In the genomic region with DNA sequence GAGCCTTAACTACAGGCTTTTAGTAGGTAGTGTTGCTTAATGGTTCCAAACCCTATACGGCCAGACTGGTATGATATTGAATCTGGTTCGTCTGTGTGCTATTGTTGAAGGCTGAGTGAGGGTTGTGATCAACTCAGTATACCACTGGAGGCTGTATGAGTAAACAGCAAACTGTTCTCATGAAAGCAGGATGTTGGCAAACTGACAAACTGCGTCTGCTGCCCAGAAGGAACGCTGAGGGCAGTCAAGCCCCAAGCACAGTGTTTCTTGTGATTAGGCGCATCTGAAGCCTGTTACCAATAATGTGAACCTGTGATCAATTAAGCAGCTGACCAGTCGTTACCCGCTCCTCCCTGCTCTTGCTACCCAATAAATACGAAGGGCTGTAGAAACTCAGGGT, we compare ENCODE assay signal across 8 cellular contexts.
A peak's percentile ranks its signal among the peaks of the same experiment; 100 is the strongest.
DNase-seq lines count a peak whose midpoint lies in the region; ATAC-seq, FAIRE-seq and TF ChIP-seq lines count a peak whose summit lies in the region.
"Not testable (repeated sequence)": the region's sequence is repeated elsewhere in the genome, so short reads cannot be mapped to it uniquely, and the experiment has no call there.

No MANE protein-coding gene starts in this region.

- 31% methylated on average over 5 of the region's 8 CpGs; no CpG with 5 or more reads in 1 of the 2 experiments for WGBS in IMR-90 (ENCODE audit: extremely low coverage in 2 of 2, insufficient read length in 1 of 2), 2 experiments
- WGBS in pancreas, 2 donors = 45 to 52% methylated on average over 8 of the region's 8 CpGs
- 55 to 59% methylated on average over 7 to 8 of the region's 8 CpGs for WGBS in testis, 2 donors

- not testable (repeated sequence) for TF ChIP-seq RAD21 in IMR-90 (IDR thresholded peaks at IDR 0.05; ENCODE audit: low read length)

- not testable (repeated sequence) for TF ChIP-seq POLR2A in IMR-90 (IDR thresholded peaks at IDR 0.05; ENCODE audit: low read depth, low read length); testis (IDR thresholded peaks at IDR 0.05)

- H3K9me1 ChIP-seq in IMR-90 (ENCODE audit: insufficient read depth, low read length) = not testable (repeated sequence)

- H3K4me1 ChIP-seq in IMR-90 (ENCODE audit: control insufficient read depth, insufficient read depth, low read length); pancreas; testis: not testable (repeated sequence)

- intact Hi-C loops in IMR-90 (cut with micrococcal nuclease); pancreas (cut with DNase I); testis (cut with DNase I; ENCODE audit: low total_unique reads): not testable (repeated sequence)

- peak overlapping the region; percentile 25 for H3K4me3 ChIP-seq in AG10803 (ENCODE audit: low read length)
- not testable (repeated sequence) for H3K4me3 ChIP-seq in IMR-90 (ENCODE audit: insufficient read depth, low read depth, low read length); bronchial epithelial cell (ENCODE audit: low read depth, low read length); pancreas; testis

- CTCF ChIA-PET in IMR-90 (lab: Yijun Ruan, JAX) = not testable (repeated sequence)

- H2AK5ac ChIP-seq in IMR-90 (ENCODE audit: low read depth, low read length) = not testable (repeated sequence)

- not testable (repeated sequence) for H3K9me3 ChIP-seq in IMR-90 (ENCODE audit: control insufficient read depth, insufficient read depth, low read length); pancreas; testis

- not testable (repeated sequence) for H3K56ac ChIP-seq in IMR-90 (ENCODE audit: extremely low read depth, insufficient read depth, low read length)

- not testable (repeated sequence) for H4K8ac ChIP-seq in IMR-90 (ENCODE audit: low read depth in 2 of 2, low read length in 2 of 2)

- not testable (repeated sequence) for H3K14ac ChIP-seq in IMR-90 (replicated peaks; ENCODE audit: low read depth, low read length)

- H4K20me1 ChIP-seq in IMR-90 (ENCODE audit: insufficient read depth, low read length) = not testable (repeated sequence)

- H3K4ac ChIP-seq in IMR-90 (ENCODE audit: low read depth, low read length) = not testable (repeated sequence)

- not testable (repeated sequence) for H2BK5ac ChIP-seq in IMR-90 (ENCODE audit: low read depth, low read length, poor library complexity, severe bottlenecking)

- not testable (repeated sequence) for H3K27me3 ChIP-seq in IMR-90 (ENCODE audit: control insufficient read depth, insufficient read depth, low read length); bronchial epithelial cell (ENCODE audit: control insufficient read depth, insufficient read depth, low read length); pancreas; testis

- H2AFZ ChIP-seq in IMR-90 (replicated peaks; ENCODE audit: low read length, poor library complexity) = not testable (repeated sequence)

- not testable (repeated sequence) for H4K91ac ChIP-seq in IMR-90 (ENCODE audit: insufficient read depth, low read depth, low read length)

- H2BK20ac ChIP-seq in IMR-90 (ENCODE audit: low read depth, low read length) = not testable (repeated sequence)

- not testable (repeated sequence) for H3K18ac ChIP-seq in IMR-90 (ENCODE audit: low read depth, low read length)

- not testable (repeated sequence) for H3K36me3 ChIP-seq in IMR-90 (ENCODE audit: control insufficient read depth, insufficient read depth, low read length); bronchial epithelial cell (ENCODE audit: control insufficient read depth, insufficient read depth, low read length); pancreas; testis (ENCODE audit: low read depth, missing control alignments)

- not testable (repeated sequence) for BruUV-seq in IMR-90 (replicated peaks; lab: Mats Ljungman, UMichigan)

- H2BK15ac ChIP-seq in IMR-90 (ENCODE audit: low read depth, low read length) = not testable (repeated sequence)

- ATAC-seq in IMR-90 (ENCODE audit: low read depth) = not testable (repeated sequence)
- peak in 3 of 4 donors; percentile 24 to 44 (median 38) for ATAC-seq in pancreas

- dilution Hi-C loops in IMR-90 (cut with HindIII; ENCODE audit: low sequenced_read_pairs, unreplicated experiment) = not testable (repeated sequence)

- not testable (repeated sequence) for H3K23ac ChIP-seq in IMR-90 (ENCODE audit: low read depth, low read length)

- not testable (repeated sequence) for H3K9ac ChIP-seq in IMR-90 (ENCODE audit: low read depth, low read length)

- not testable (repeated sequence) for H4K5ac ChIP-seq in IMR-90 (ENCODE audit: low read depth, low read length)

- H2AK9ac ChIP-seq in IMR-90 (replicated peaks; ENCODE audit: low read depth, low read length, poor library complexity) = not testable (repeated sequence)

- not testable (repeated sequence) for H3K4me2 ChIP-seq in IMR-90 (ENCODE audit: low read depth, low read length)

- H3K27ac ChIP-seq in IMR-90 (ENCODE audit: insufficient read depth, low read length); pancreas: not testable (repeated sequence)
- peak overlapping the region; percentile 75 to 79 for H3K27ac ChIP-seq in testis

- H3K79me1 ChIP-seq in IMR-90 (ENCODE audit: low read depth in 1 of 2, low read length in 2 of 2) = not testable (repeated sequence)

- DNase-seq in AG10803 (ENCODE audit: low read depth) = peak; percentile 87
- DNase-seq in IMR-90 = peak; percentile 7
- peak; percentile 47 for DNase-seq in SK-MEL-5 (ENCODE audit: low read depth, low spot score)
- peak; percentile 51 for DNase-seq in bronchial epithelial cell (ENCODE audit: low read depth)
- DNase-seq in fibroblast of peridontal ligament (ENCODE audit: extremely low read depth) = peak; percentile 72
- peak; percentile 62 for DNase-seq in iris pigment epithelial cell (ENCODE audit: low read depth)
- DNase-seq in pancreas = peak in 3 of 6 donors; percentile 24 to 49 (median 25)
- DNase-seq in testis = peak; percentile 57

- FAIRE-seq in bronchial epithelial cell (lab: Jason Lieb, UNC); pancreas (lab: Jason Lieb, UNC): not testable (repeated sequence)

- in situ Hi-C loops in IMR-90 (cut with MboI; ENCODE audit: low sequenced_read_pairs); SK-MEL-5 (cut with HindIII; ENCODE audit: low pct_unique_long_range_greater_than_20kb, low sequenced_read_pairs): not testable (repeated sequence)

- POLR2A ChIA-PET in IMR-90 (lab: Charles Lee; ENCODE audit: unreplicated experiment) = not testable (repeated sequence)

- not testable (repeated sequence) for H2BK120ac ChIP-seq in IMR-90 (ENCODE audit: low read depth, low read length)

- peak; percentile 28; the same call in 1 of the 2 replicates for TF ChIP-seq CTCF in AG10803 (conservative IDR thresholded peaks at IDR 0.05; ENCODE audit: low read length)
- not testable (repeated sequence) for TF ChIP-seq CTCF in IMR-90 (conservative IDR thresholded peaks at IDR 0.05; ENCODE audit: low read depth, low read length); bronchial epithelial cell (IDR thresholded peaks at IDR 0.05; ENCODE audit: insufficient read depth, low read length, severe bottlenecking); pancreas (IDR thresholded peaks at IDR 0.05); testis (IDR thresholded peaks at IDR 0.05)
